ENCODE assay signal across 9 cellular contexts in genomic region chr17:40547079-40547784, GRCh38. TPM values are rescaled to one million over a fixed set of nuclear protein-coding genes. Genes with fewer than 3 reads are reported as not detected.
DNase-seq lines count a peak whose midpoint lies in the region; ATAC-seq and TF ChIP-seq lines count a peak whose summit lies in the region.
"Had no signal": no experiment of that assay in that cellular context is flagged by ENCODE, and none has a peak within 500 bp of the region (broad histone marks: within the 10 kb centered on the region; RNA-seq: fewer than 3 reads in every experiment).

No MANE protein-coding gene starts in this region.

- peak overlapping the region in 3 of 4 donors; percentile 42 to 83 (median 71) for H3K4me3 Mint-ChIP-seq in CD4-positive, CD25-positive, alpha-beta regulatory T cell

- ATAC-seq in CD4-positive, CD25-positive, alpha-beta regulatory T cell (ENCODE audit: low read depth in 2 of 2), result peak; percentile 73 to 82
- ATAC-seq in GM21447 (IDR thresholded peaks at IDR 0.05; ENCODE audit: unreplicated experiment) (no peak), HG02571 (IDR thresholded peaks at IDR 0.05; ENCODE audit: unreplicated experiment) (no peak)

- H3K4me1 ChIP-seq in CD4-positive, CD25-positive, alpha-beta regulatory T cell (ENCODE audit: control insufficient read depth, insufficient read depth, low read length, poor library complexity, severe bottlenecking), result peaks cover 71% of the 10 kb centered on the region

- peak in 2 of 3 donors; percentile 75 to 89 for DNase-seq in CD4-positive, CD25-positive, alpha-beta regulatory T cell
- DNase-seq in NCI-H1105 treated with DMSO at 0.1 percent for 48 hours (lab: John Stamatoyannopoulos, UW) (peak; percentile 96), SW480 (ENCODE audit: low spot score) (peak; percentile 95), coronary artery (ENCODE audit: low spot score) (peak; percentile 57), GM03348 (ENCODE audit: low spot score) (no peak)
- peak; percentile 55 to 59 for DNase-seq in stimulated activated CD4-positive, alpha-beta T cell treated with anti-CD3 and anti-CD28 coated beads, Interleukin-2, amount 100 ng/mL, for 24 hours

- no peaks in the 10 kb centered on the region for H3K27me3 ChIP-seq in CD4-positive, CD25-positive, alpha-beta regulatory T cell (ENCODE audit: control insufficient read depth, insufficient read depth, low read length)

- H3K27me3 Mint-ChIP-seq in CD4-positive, CD25-positive, alpha-beta regulatory T cell, result peaks cover 4% of the 10 kb centered on the region

- peaks cover 5% of the 10 kb centered on the region for H3K36me3 ChIP-seq in CD4-positive, CD25-positive, alpha-beta regulatory T cell (ENCODE audit: control insufficient read depth, insufficient read depth, low read length)

- peak overlapping the region; percentile 86 to 92 (median 90) for H3K27ac Mint-ChIP-seq in CD4-positive, CD25-positive, alpha-beta regulatory T cell

- no peak overlapping the region for H3K4me3 ChIP-seq in CD4-positive, CD25-positive, alpha-beta regulatory T cell (ENCODE audit: low read depth, low read length)
- H3K4me3 ChIP-seq in coronary artery, result no peak overlapping the region

- H3K27ac ChIP-seq in CD4-positive, CD25-positive, alpha-beta regulatory T cell (ENCODE audit: insufficient read depth, low read length, poor library complexity, severe bottlenecking), result peak overlapping the region; percentile 60
- peak overlapping the region in 1 of 2 donors; percentile 82 for H3K27ac ChIP-seq in coronary artery
- H3K27ac ChIP-seq: VCaP had no signal

- H3K9me3 Mint-ChIP-seq in CD4-positive, CD25-positive, alpha-beta regulatory T cell, result no peaks in the 10 kb centered on the region

- H3K9me3 ChIP-seq in CD4-positive, CD25-positive, alpha-beta regulatory T cell (ENCODE audit: control insufficient read depth in 2 of 2, low read length in 2 of 2), result no peaks in the 10 kb centered on the region

- peaks cover 2% of the 10 kb centered on the region for H3K36me3 Mint-ChIP-seq in CD4-positive, CD25-positive, alpha-beta regulatory T cell

- TF ChIP-seq CTCF in coronary artery (IDR thresholded peaks at IDR 0.05), result no peak

- H3K4me1 Mint-ChIP-seq in CD4-positive, CD25-positive, alpha-beta regulatory T cell, result peaks cover 5 to 86% (median 51%) of the 10 kb centered on the region in 4 donors

RNA-seq across cellular contexts. Expression of gene CCR7, which starts 18.0 kb away (rescaled TPM):
- 192 TPM for total RNA-seq in CD4-positive, CD25-positive, alpha-beta regulatory T cell
- 100 to 1,000 TPM; 351 to 828 (median 609) TPM for polyA plus RNA-seq in CD4-positive, CD25-positive, alpha-beta regulatory T cell

RNA-seq across cellular contexts. Expression of gene TNS4, which starts 45.8 kb away (rescaled TPM):
- total RNA-seq in CD4-positive, CD25-positive, alpha-beta regulatory T cell, result 1.1 TPM
- polyA plus RNA-seq in CD4-positive, CD25-positive, alpha-beta regulatory T cell, result under 1 TPM in 1 of 4 donors, not detected in 3; 0.16 TPM

Comparison
In these comparisons a context has a peak if more than half of its experiments do, and no peak if none do; other contexts are left out.
1. ATAC-seq: peak in CD4-positive, CD25-positive, alpha-beta regulatory T cell (2 of 2); none in GM21447 (single experiment) and HG02571 (single experiment).